29 cellular contexts compared by ENCODE assay signal in genomic region chr2:129821445-129821844, GRCh38.
"Had no signal": no experiment of that assay in that cellular context is flagged by ENCODE, and none has a peak within 500 bp of the region (broad histone marks: within the 10 kb centered on the region; RNA-seq: fewer than 3 reads in every experiment).

No MANE protein-coding gene starts in this region.

- H3K4me3 ChIP-seq: dorsolateral prefrontal cortex, gastroesophageal sphincter, heart left ventricle, hepatocyte, left lung, ovary, smooth muscle cell, suprapubic skin, thyroid gland had no signal

- H3K9me3 Mint-ChIP-seq: nephron progenitor cell; stimulated activated naive CD8-positive, alpha-beta T cell treated with anti-CD3 and anti-CD28 coated beads, Interleukin-15, amount 100 ng/mL, for 72 hours; type B pancreatic cell had no signal

- H3K9me3 ChIP-seq: gastroesophageal sphincter, heart left ventricle, left lung, ovary, suprapubic skin, thyroid gland had no signal

- H2AFZ ChIP-seq: hepatocyte had no signal

- H3K4me1 ChIP-seq: foreskin keratinocyte, gastroesophageal sphincter, heart left ventricle, left lung, thyroid gland had no signal

- H3K36me3 ChIP-seq: gastroesophageal sphincter, heart left ventricle, left lung, ovary, suprapubic skin, thyroid gland had no signal

- H3K27ac Mint-ChIP-seq: naive thymus-derived CD8-positive, alpha-beta T cell; nephron progenitor cell; progenitor cell of endocrine pancreas; stimulated activated naive CD8-positive, alpha-beta T cell treated with anti-CD3 and anti-CD28 coated beads, Interleukin-15, amount 100 ng/mL, for 72 hours; type B pancreatic cell had no signal

- H3K4me1 Mint-ChIP-seq: naive thymus-derived CD8-positive, alpha-beta T cell; stimulated activated naive CD8-positive, alpha-beta T cell treated with anti-CD3 and anti-CD28 coated beads, Interleukin-15, amount 100 ng/mL, for 72 hours had no signal

- H3K4me2 ChIP-seq: hepatocyte, smooth muscle cell had no signal

- H3K79me2 ChIP-seq: hepatocyte had no signal

- H3K27me3 Mint-ChIP-seq: progenitor cell of endocrine pancreas; stimulated activated naive CD8-positive, alpha-beta T cell treated with anti-CD3 and anti-CD28 coated beads, Interleukin-15, amount 100 ng/mL, for 72 hours; type B pancreatic cell had no signal

- DNase-seq: cerebellar nuclear complex; cortex of kidney; dorsolateral prefrontal cortex; effector CD4-positive, alpha-beta T cell; foreskin keratinocyte; left cardiac atrium; mesenchymal stem cell; naive thymus-derived CD8-positive, alpha-beta T cell; nephron progenitor cell; occipital lobe; ovary; stimulated activated CD4-positive, alpha-beta T cell treated with anti-CD3 and anti-CD28 coated beads, Interleukin-12 subunit alpha, Interleukin-12 subunit beta, amount 100 ng/mL, for 4 hours; stimulated activated CD4-positive, alpha-beta T cell treated with anti-CD3 and anti-CD28 coated beads, Interleukin-1b, Interleukin-23, amount 100 ng/mL, for 48 hours; stimulated activated CD4-positive, alpha-beta T cell treated with anti-CD3 and anti-CD28 coated beads, Interleukin-4, amount 100 ng/mL, for 1 hour; stimulated activated CD8-positive, alpha-beta memory T cell treated with anti-CD3 and anti-CD28 coated beads, Interleukin-4, amount 100 ng/mL, for 48 hours; stimulated activated naive CD4-positive, alpha-beta T cell; stimulated activated naive CD8-positive, alpha-beta T cell treated with anti-CD3 and anti-CD28 coated beads, Interleukin-15, amount 100 ng/mL, for 72 hours; thyroid gland had no signal

- H3K27me3 ChIP-seq: foreskin keratinocyte, gastroesophageal sphincter, heart left ventricle, hepatocyte, left lung, ovary, suprapubic skin, thyroid gland had no signal

- ATAC-seq: esophagus mucosa; gastroesophageal sphincter; left cardiac atrium; left lung; naive thymus-derived CD8-positive, alpha-beta T cell; sciatic nerve; stimulated activated naive CD8-positive, alpha-beta T cell treated with anti-CD3 and anti-CD28 coated beads, Interleukin-15, amount 100 ng/mL, for 72 hours had no signal

- H3K27ac ChIP-seq: dorsolateral prefrontal cortex, epithelial cell of prostate, foreskin keratinocyte, gastroesophageal sphincter, heart left ventricle, hepatocyte, left lung, ovary, suprapubic skin, thyroid gland had no signal

- H3K4me3 Mint-ChIP-seq: naive thymus-derived CD8-positive, alpha-beta T cell; nephron progenitor cell; stimulated activated naive CD8-positive, alpha-beta T cell treated with anti-CD3 and anti-CD28 coated beads, Interleukin-15, amount 100 ng/mL, for 72 hours; type B pancreatic cell had no signal
